8 cellular contexts compared by ENCODE assay signal in the genomic region with DNA sequence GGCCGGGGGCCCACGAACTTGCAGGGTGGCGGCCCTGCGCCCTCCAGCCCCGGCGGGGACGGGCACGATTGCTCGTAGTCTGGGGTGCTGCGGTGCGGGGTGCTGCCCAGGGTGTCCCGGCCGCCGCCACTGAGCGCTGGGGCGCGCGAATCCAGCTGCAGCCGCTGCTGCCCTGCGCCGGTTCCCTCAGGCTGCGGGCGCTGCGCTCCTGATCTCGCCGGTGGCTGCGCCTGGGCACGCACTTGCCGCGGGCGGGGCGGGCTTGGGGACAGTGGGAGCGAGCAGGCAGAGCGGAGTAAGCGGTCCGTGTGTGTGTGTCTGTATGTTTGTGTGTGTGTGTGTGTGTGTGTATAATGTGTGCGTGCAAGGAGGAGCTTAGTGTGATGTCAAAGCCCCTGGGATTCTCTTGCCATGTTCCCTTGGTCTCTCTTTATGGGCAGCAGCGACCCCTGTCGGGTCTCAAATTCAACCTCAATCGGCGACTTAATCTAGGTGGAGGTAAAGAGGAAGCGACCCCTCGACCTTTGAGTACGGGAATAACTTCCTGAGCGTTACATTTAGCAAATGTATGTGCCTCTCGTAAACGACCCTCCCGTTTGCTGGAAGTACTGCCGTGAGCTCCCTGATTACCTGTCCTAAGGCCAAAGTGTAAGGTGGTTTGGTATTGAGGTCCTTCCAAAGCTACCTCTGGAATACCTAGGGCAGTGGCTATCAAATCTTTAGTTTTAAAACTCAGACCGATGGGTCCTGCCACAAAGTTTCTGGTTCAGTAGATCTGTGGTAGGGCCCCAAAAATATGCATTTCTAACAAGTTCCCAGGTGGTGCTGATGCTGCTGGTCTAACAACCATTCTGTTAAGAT. TPM values are rescaled to one million over a fixed set of nuclear protein-coding genes. Genes with fewer than 3 reads are reported as not detected.
DNase-seq lines count a peak whose midpoint lies in the region; ATAC-seq and TF ChIP-seq lines count a peak whose summit lies in the region.

A gene (minus strand): TSS at position 324 of the 861 bp plus-strand sequence.

- DNase-seq in ACHN, result peak; percentile 64
- DNase-seq in NCI-H2107 (lab: John Stamatoyannopoulos, UW), result peak; percentile 57
- DNase-seq in activated CD4-positive, alpha-beta T cell treated with anti-CD3 and anti-CD28 coated beads, Interleukin-2, amount 10 ng/mL, durations not matched to agents 7 days and 5 days, result peak; percentile 51
- peak; percentile 76 for DNase-seq in endothelial cell (ENCODE audit: low spot score)
- DNase-seq in lung microvascular endothelial cell (ENCODE audit: low read depth in 2 of 2), result peak; percentile 61 to 76
- peak; percentile 1 for DNase-seq in stimulated activated CD8-positive, alpha-beta memory T cell treated with anti-CD3 and anti-CD28 coated beads, Interleukin-12 subunit alpha, Interleukin-12 subunit beta, amount 100 ng/mL, for 1 hour (ENCODE audit: low read depth)

- POLR2A ChIA-PET in activated CD4-positive, alpha-beta T cell treated with anti-CD3 and anti-CD28 coated beads, Interleukin-2, amount 10 ng/mL, durations not matched to agents 7 days and 5 days (lab: Charles Lee), result no interaction called here

- peaks cover 9% of the 10 kb centered on the region for H3K4me1 Mint-ChIP-seq in activated CD4-positive, alpha-beta T cell treated with anti-CD3 and anti-CD28 coated beads, Interleukin-2, amount 10 ng/mL, durations not matched to agents 7 days and 5 days
- peaks cover 10% of the 10 kb centered on the region for H3K4me1 Mint-ChIP-seq in endothelial cell (ENCODE audit: unreplicated experiment)

- in situ Hi-C loops in ACHN (cut with HindIII; ENCODE audit: low pct_ligation_motif_present, low pct_unique_long_range_greater_than_20kb, low sequenced_read_pairs), result no loop called here

- TF ChIP-seq CTCF in endothelial cell (IDR thresholded peaks at IDR 0.05; ENCODE audit: unreplicated experiment), result peak; percentile 67

- H3K4me3 Mint-ChIP-seq in activated CD4-positive, alpha-beta T cell treated with anti-CD3 and anti-CD28 coated beads, Interleukin-2, amount 10 ng/mL, durations not matched to agents 7 days and 5 days, result peak within 1 kb of the TSS; percentile 66
- H3K4me3 Mint-ChIP-seq in endothelial cell (ENCODE audit: unreplicated experiment), result peak within 1 kb of the TSS; percentile 99

- no peak within 1 kb of the TSS for H3K27ac Mint-ChIP-seq in activated CD4-positive, alpha-beta T cell treated with anti-CD3 and anti-CD28 coated beads, Interleukin-2, amount 10 ng/mL, durations not matched to agents 7 days and 5 days
- H3K27ac Mint-ChIP-seq in endothelial cell (ENCODE audit: unreplicated experiment), result peak within 1 kb of the TSS; percentile 81

- H3K36me3 Mint-ChIP-seq in activated CD4-positive, alpha-beta T cell treated with anti-CD3 and anti-CD28 coated beads, Interleukin-2, amount 10 ng/mL, durations not matched to agents 7 days and 5 days (ENCODE audit: low read depth), result no peaks in the 10 kb centered on the region
- no peaks in the 10 kb centered on the region for H3K36me3 Mint-ChIP-seq in endothelial cell (ENCODE audit: low read depth, unreplicated experiment)

- peaks cover 81% of the 10 kb centered on the region for H3K27me3 Mint-ChIP-seq in activated CD4-positive, alpha-beta T cell treated with anti-CD3 and anti-CD28 coated beads, Interleukin-2, amount 10 ng/mL, durations not matched to agents 7 days and 5 days
- no peaks in the 10 kb centered on the region for H3K27me3 Mint-ChIP-seq in endothelial cell (ENCODE audit: unreplicated experiment)

- H3K9me3 Mint-ChIP-seq in activated CD4-positive, alpha-beta T cell treated with anti-CD3 and anti-CD28 coated beads, Interleukin-2, amount 10 ng/mL, durations not matched to agents 7 days and 5 days, result no peaks in the 10 kb centered on the region
- H3K9me3 Mint-ChIP-seq in endothelial cell (ENCODE audit: unreplicated experiment), result no peaks in the 10 kb centered on the region

- ATAC-seq in GM18502 (IDR thresholded peaks at IDR 0.05; ENCODE audit: poor library complexity, unreplicated experiment), result peak; percentile 75
- peak; percentile 63 for ATAC-seq in HG03064 (IDR thresholded peaks at IDR 0.05; ENCODE audit: low read depth, unreplicated experiment)

- CTCF ChIA-PET in activated CD4-positive, alpha-beta T cell treated with anti-CD3 and anti-CD28 coated beads, Interleukin-2, amount 10 ng/mL, durations not matched to agents 7 days and 5 days (lab: Charles Lee), result no interaction called here

RNA-seq across cellular contexts. Expression of the gene that starts here (rescaled TPM):
- under 1 TPM in 1 of 2 experiments, not detected in 1; 0.02 TPM for total RNA-seq in activated CD4-positive, alpha-beta T cell treated with anti-CD3 and anti-CD28 coated beads, Interleukin-2, amount 10 ng/mL, durations not matched to agents 7 days and 5 days
- total RNA-seq in endothelial cell (ENCODE audit: unreplicated experiment) (5.8 TPM), lung microvascular endothelial cell (under 0.01 TPM in 2 replicates)

Comparison
In these comparisons a context has a peak if more than half of its experiments do, and no peak if none do; other contexts are left out.
1. Peak in every context shown above with its lines: DNase-seq and ATAC-seq.
2. Peak in DNase-seq in activated CD4-positive, alpha-beta T cell treated with anti-CD3 and anti-CD28 coated beads, Interleukin-2, amount 10 ng/mL, durations not matched to agents 7 days and 5 days; RNA of the gene not detected or under 1 TPM.
3. Peak in DNase-seq in lung microvascular endothelial cell; RNA of the gene not detected or under 1 TPM.
4. DNase-seq: peak in every context shown above with its lines; median percentile 76 in endothelial cell; 68 in lung microvascular endothelial cell; 64 in ACHN; 57 in NCI-H2107; 51 in activated CD4-positive, alpha-beta T cell treated with anti-CD3 and anti-CD28 coated beads, Interleukin-2, amount 10 ng/mL, durations not matched to agents 7 days and 5 days; 1 in stimulated activated CD8-positive, alpha-beta memory T cell treated with anti-CD3 and anti-CD28 coated beads, Interleukin-12 subunit alpha, Interleukin-12 subunit beta, amount 100 ng/mL, for 1 hour.